ENCODE assay signal across 10 cellular contexts in genomic region chr1:11901451-11901850, GRCh38. TPM values are rescaled to one million over a fixed set of nuclear protein-coding genes. Genes with fewer than 3 reads are reported as not detected.
DNase-seq lines count a peak whose midpoint lies in the region; ATAC-seq, FAIRE-seq and TF ChIP-seq lines count a peak whose summit lies in the region.
"Not testable (repeated sequence)": the region's sequence is repeated elsewhere in the genome, so short reads cannot be mapped to it uniquely, and the experiment has no call there.
"Had no signal": no experiment of that assay in that cellular context is flagged by ENCODE, and none has a peak within 500 bp of the region (broad histone marks: within the 10 kb centered on the region; RNA-seq: fewer than 3 reads in every experiment).

No MANE protein-coding gene starts in this region.

- not testable (repeated sequence) for H3K79me1 ChIP-seq in trophoblast cell (ENCODE audit: low read length)

- not testable (repeated sequence) for H2BK120ac ChIP-seq in trophoblast cell (ENCODE audit: insufficient read depth, low read length, poor library complexity)

- not testable (repeated sequence) for H3K36me3 ChIP-seq in trophoblast cell (ENCODE audit: control insufficient read depth in 1 of 2, insufficient read depth in 2 of 2, low read length in 2 of 2)

- not testable (repeated sequence) for H3K23ac ChIP-seq in trophoblast cell (ENCODE audit: low read length)

- H3K27me3 Mint-ChIP-seq in MCF 10A (ENCODE audit: insufficient read depth, unreplicated experiment), result peaks cover 16% of the 10 kb centered on the region

- FAIRE-seq in RCC 7860 (lab: Jason Lieb, UNC), result not testable (repeated sequence)

- H4K8ac ChIP-seq in trophoblast cell (ENCODE audit: low read depth, low read length), result not testable (repeated sequence)

- H3K4me1 ChIP-seq in foreskin keratinocyte; trophoblast cell (ENCODE audit: control insufficient read depth in 1 of 2, insufficient read depth in 2 of 2, low read length in 2 of 2): not testable (repeated sequence)

- not testable (repeated sequence) for H3K4me3 ChIP-seq in trophoblast cell (ENCODE audit: low read depth, low read length)

- in situ Hi-C loops in Caki2 (cut with HindIII; ENCODE audit: low pct_unique_long_range_greater_than_20kb, low sequenced_read_pairs), result not testable (repeated sequence)

- not testable (repeated sequence) for H3K4ac ChIP-seq in trophoblast cell (ENCODE audit: low read depth, low read length)

- not testable (repeated sequence) for TF ChIP-seq CTCF in MCF 10A (IDR thresholded peaks at IDR 0.05; ENCODE audit: unreplicated experiment); foreskin keratinocyte (conservative IDR thresholded peaks at IDR 0.05)

- H2BK12ac ChIP-seq in trophoblast cell (ENCODE audit: low read length), result not testable (repeated sequence)

- H4K91ac ChIP-seq in trophoblast cell (ENCODE audit: low read depth, low read length), result not testable (repeated sequence)

- H3K9me3 ChIP-seq in trophoblast cell (ENCODE audit: insufficient read depth, low read depth, low read length), result not testable (repeated sequence)

- H2AK5ac ChIP-seq in trophoblast cell (ENCODE audit: low read length), result not testable (repeated sequence)

- H3K36me3 Mint-ChIP-seq in MCF 10A (ENCODE audit: insufficient read depth, unreplicated experiment), result not testable (repeated sequence)

- peak; percentile 72 for DNase-seq in Caki2 (ENCODE audit: low read depth)
- DNase-seq in H4 (ENCODE audit: low spot score), result peak; percentile 35
- DNase-seq in M059J (ENCODE audit: low read depth), result peak; percentile 56
- DNase-seq in RCC 7860 (ENCODE audit: low spot score), result peak; percentile 6
- DNase-seq in MCF 10A (ENCODE audit: unreplicated experiment), result peak; percentile 59
- DNase-seq in foreskin keratinocyte, result peak in 1 of 2 donors; percentile 44
- peak; percentile 82 for DNase-seq in trophoblast cell

- not testable (repeated sequence) for H3K27ac ChIP-seq in foreskin keratinocyte; trophoblast cell (ENCODE audit: low read depth, low read length)

- H3K79me2 ChIP-seq in trophoblast cell (ENCODE audit: control insufficient read depth, insufficient read depth, low read length, poor library complexity), result not testable (repeated sequence)

- H2BK5ac ChIP-seq in trophoblast cell (ENCODE audit: low read depth, low read length, poor library complexity), result not testable (repeated sequence)

- CTCF ChIA-PET in MCF 10A (lab: Yijun Ruan, JAX), result interaction anchor here (0.5 to 1.5 kb wide), 2 partner anchors 34 to 64 kb away, joined by 3 read pairs; no protein-coding TSS in a partner anchor

- intact Hi-C loops in MCF 10A (cut with micrococcal nuclease), result not testable (repeated sequence)

- no CpG with 5 or more reads among the region's 9 CpGs for WGBS in trophoblast cell (ENCODE audit: extremely low coverage, insufficient coverage, insufficient read length)

- H3K4me2 ChIP-seq in trophoblast cell (ENCODE audit: low read length), result not testable (repeated sequence)

- not testable (repeated sequence) for H3K9me3 Mint-ChIP-seq in MCF 10A (ENCODE audit: unreplicated experiment)

- ATAC-seq in foreskin keratinocyte, result peak; percentile 69

- not testable (repeated sequence) for H3K14ac ChIP-seq in trophoblast cell (ENCODE audit: low read length)

- H3K4me1 Mint-ChIP-seq in MCF 10A (ENCODE audit: insufficient read depth, unreplicated experiment), result not testable (repeated sequence)

- H3K27ac Mint-ChIP-seq in MCF 10A (ENCODE audit: low read depth, unreplicated experiment), result not testable (repeated sequence)

- not testable (repeated sequence) for H4K12ac ChIP-seq in trophoblast cell (ENCODE audit: low read depth, low read length)

- not testable (repeated sequence) for H3K4me3 Mint-ChIP-seq in MCF 10A (ENCODE audit: unreplicated experiment)

- H3K18ac ChIP-seq in trophoblast cell (ENCODE audit: low read length), result not testable (repeated sequence)

- not testable (repeated sequence) for H3K9ac ChIP-seq in trophoblast cell (ENCODE audit: low read length)

- H2AFZ ChIP-seq in trophoblast cell (ENCODE audit: insufficient read depth, low read length, poor library complexity), result not testable (repeated sequence)

- BruUV-seq in MCF 10A (replicated peaks; lab: Mats Ljungman, UMichigan), result not testable (repeated sequence)

- POLR2A ChIA-PET in MCF 10A (lab: Yijun Ruan, JAX), result interaction anchor here (1.4 kb wide), 1 partner anchor 8 kb away, joined by 9 read pairs; no protein-coding TSS in a partner anchor

- H3K27me3 ChIP-seq in foreskin keratinocyte, result peaks cover 42% of the 10 kb centered on the region
- not testable (repeated sequence) for H3K27me3 ChIP-seq in trophoblast cell (ENCODE audit: insufficient read depth, low read length)

RNA-seq across cellular contexts. Expression of gene KIAA2013, which starts 24.8 kb away (rescaled TPM):
- 69.9 and 82.2 TPM in 2 replicates for total RNA-seq in Caki2 (2014; rRNA removed; shearing (Covaris generic); ENCODE audit: low replicate concordance)
- total RNA-seq in H4 (2014; rRNA removed; shearing (Covaris generic)), result 29.9 and 38.9 TPM in 2 replicates
- total RNA-seq in M059J (2014; rRNA removed; shearing (Covaris generic)), result 78.4 and 109 TPM in 2 replicates
- total RNA-seq in MCF 10A (2022) (20.4 and 24.3 TPM in 2 replicates), foreskin keratinocyte (33.6 and 35.6 TPM in 2 replicates)
- polyA plus RNA-seq in foreskin keratinocyte, result 34.5 and 36.5 TPM in 2 replicates
- 29.2 and 29.9 TPM in 2 replicates for polyA plus RNA-seq in trophoblast cell (2013)

RNA-seq across cellular contexts. Expression of gene PLOD1, which starts 33.1 kb away (rescaled TPM):
- 130 and 153 TPM in 2 replicates for total RNA-seq in Caki2 (2014; rRNA removed; shearing (Covaris generic); ENCODE audit: low replicate concordance)
- 105 and 112 TPM in 2 replicates for total RNA-seq in H4 (2014; rRNA removed; shearing (Covaris generic))
- 157 and 205 TPM in 2 replicates for total RNA-seq in M059J (2014; rRNA removed; shearing (Covaris generic))
- total RNA-seq in MCF 10A (2022) (47.2 and 48.2 TPM in 2 replicates), foreskin keratinocyte (65.7 and 84.0 TPM in 2 replicates)
- polyA plus RNA-seq in foreskin keratinocyte, result 55.0 and 67.1 TPM in 2 replicates
- polyA plus RNA-seq in trophoblast cell (2013), result 109 and 118 TPM in 2 replicates

RNA-seq across cellular contexts. Expression of gene NPPB, which starts 42.7 kb away (rescaled TPM):
- not detected in 2 replicates for total RNA-seq in Caki2 (2014; rRNA removed; shearing (Covaris generic); ENCODE audit: low replicate concordance)
- total RNA-seq in H4 (2014; rRNA removed; shearing (Covaris generic)), result not detected in 2 replicates
- 7.0 and 20.0 TPM in 2 replicates for total RNA-seq in M059J (2014; rRNA removed; shearing (Covaris generic))
- total RNA-seq in MCF 10A (2022), result not detected in 2 replicates
- not detected in 2 replicates for total RNA-seq in foreskin keratinocyte
- polyA plus RNA-seq in foreskin keratinocyte, result not detected in 2 replicates
- polyA plus RNA-seq in trophoblast cell (2013), result 59.2 and 70.8 TPM in 2 replicates
- total RNA-seq: GM23338, NCI-H460 had no signal

RNA-seq across cellular contexts. Expression of gene NPPA, which starts 53.9 kb away (rescaled TPM):
- total RNA-seq in Caki2 (2014; rRNA removed; shearing (Covaris generic); ENCODE audit: low replicate concordance), result not detected in 2 replicates
- not detected in 2 replicates for total RNA-seq in H4 (2014; rRNA removed; shearing (Covaris generic))
- not detected in 2 replicates for total RNA-seq in M059J (2014; rRNA removed; shearing (Covaris generic))
- not detected in 2 replicates for total RNA-seq in MCF 10A (2022)
- total RNA-seq in foreskin keratinocyte, result not detected in 2 replicates
- not detected in 2 replicates for polyA plus RNA-seq in foreskin keratinocyte
- not detected in 2 replicates for polyA plus RNA-seq in trophoblast cell (2013)
- total RNA-seq: GM23338, NCI-H460 had no signal
- polyA plus RNA-seq: BJ had no signal
